In the genomic region with DNA sequence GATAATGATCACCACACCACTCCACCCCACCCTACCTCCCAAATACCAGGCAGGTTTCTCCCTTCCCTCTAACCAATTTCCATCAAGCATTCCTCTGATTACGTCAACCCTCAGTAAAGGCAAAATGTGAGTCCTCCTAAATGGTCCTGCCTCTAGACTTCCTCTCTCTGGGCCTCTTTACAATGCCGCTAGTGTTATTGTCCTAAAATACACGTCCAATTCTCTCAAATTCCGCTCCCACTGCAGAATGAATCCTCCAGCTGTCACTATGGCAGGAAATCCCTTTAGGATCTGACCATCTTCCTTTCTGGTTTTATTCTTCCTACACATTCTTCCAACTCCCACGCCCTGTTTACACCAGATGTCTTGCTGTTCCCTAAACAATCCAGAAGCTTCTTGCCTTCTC, we compare ENCODE assay signal across 2 cellular contexts.
TF ChIP-seq lines count a peak whose summit lies in the region.

No MANE protein-coding gene starts in this region.

TF ChIP-seq in IMR-90, 13 proteins besides CTCF, POLR2A, EP300 and RAD21:
- TF ChIP-seq MAFK (IDR thresholded peaks at IDR 0.05; ENCODE audit: low read depth, low read length): no peak
- TF ChIP-seq MAZ (IDR thresholded peaks at IDR 0.05; ENCODE audit: borderline replicate concordance, low read depth, low read length): no peak
- TF ChIP-seq, protein P1, sequence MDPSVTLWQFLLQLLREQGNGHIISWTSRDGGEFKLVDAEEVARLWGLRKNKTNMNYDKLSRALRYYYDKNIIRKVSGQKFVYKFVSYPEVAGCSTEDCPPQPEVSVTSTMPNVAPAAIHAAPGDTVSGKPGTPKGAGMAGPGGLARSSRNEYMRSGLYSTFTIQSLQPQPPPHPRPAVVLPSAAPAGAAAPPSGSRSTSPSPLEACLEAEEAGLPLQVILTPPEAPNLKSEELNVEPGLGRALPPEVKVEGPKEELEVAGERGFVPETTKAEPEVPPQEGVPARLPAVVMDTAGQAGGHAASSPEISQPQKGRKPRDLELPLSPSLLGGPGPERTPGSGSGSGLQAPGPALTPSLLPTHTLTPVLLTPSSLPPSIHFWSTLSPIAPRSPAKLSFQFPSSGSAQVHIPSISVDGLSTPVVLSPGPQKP (IDR thresholded peaks at IDR 0.05; ENCODE audit: borderline replicate concordance, low read depth, low read length): no peak
- TF ChIP-seq MXI1 (IDR thresholded peaks at IDR 0.05; ENCODE audit: borderline replicate concordance, low read depth, low read length): no peak
- no peak for TF ChIP-seq CEBPB (IDR thresholded peaks at IDR 0.05; ENCODE audit: low read depth, low read length)
- no peak for TF ChIP-seq RFX5 (IDR thresholded peaks at IDR 0.05; ENCODE audit: low read depth, low read length)
- no peak for TF ChIP-seq FOS (IDR thresholded peaks at IDR 0.05; ENCODE audit: low read depth, low read length)
- TF ChIP-seq, protein P2, sequence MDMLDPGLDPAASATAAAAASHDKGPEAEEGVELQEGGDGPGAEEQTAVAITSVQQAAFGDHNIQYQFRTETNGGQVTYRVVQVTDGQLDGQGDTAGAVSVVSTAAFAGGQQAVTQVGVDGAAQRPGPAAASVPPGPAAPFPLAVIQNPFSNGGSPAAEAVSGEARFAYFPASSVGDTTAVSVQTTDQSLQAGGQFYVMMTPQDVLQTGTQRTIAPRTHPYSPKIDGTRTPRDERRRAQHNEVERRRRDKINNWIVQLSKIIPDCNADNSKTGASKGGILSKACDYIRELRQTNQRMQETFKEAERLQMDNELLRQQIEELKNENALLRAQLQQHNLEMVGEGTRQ (IDR thresholded peaks at IDR 0.05; ENCODE audit: low read depth, low read length): no peak
- no peak for TF ChIP-seq NFE2L2 (IDR thresholded peaks at IDR 0.05; ENCODE audit: low read depth, low read length)
- TF ChIP-seq BHLHE40 (IDR thresholded peaks at IDR 0.05; ENCODE audit: low read depth, low read length): no peak
- no peak for TF ChIP-seq CHD1 (IDR thresholded peaks at IDR 0.05; ENCODE audit: low read depth, low read length)
- no peak for TF ChIP-seq RCOR1 (IDR thresholded peaks at IDR 0.05; ENCODE audit: insufficient replicate concordance, low read length)
- no peak for TF ChIP-seq SMC3 (IDR thresholded peaks at IDR 0.05; ENCODE audit: low read depth, low read length)

TF ChIP-seq in endothelial cell of umbilical vein, 7 proteins besides CTCF, POLR2A, EP300 and RAD21:
- no peak for TF ChIP-seq FOS (IDR thresholded peaks at IDR 0.05; ENCODE audit: borderline replicate concordance, insufficient read depth, low read length)
- TF ChIP-seq, protein P3, sequence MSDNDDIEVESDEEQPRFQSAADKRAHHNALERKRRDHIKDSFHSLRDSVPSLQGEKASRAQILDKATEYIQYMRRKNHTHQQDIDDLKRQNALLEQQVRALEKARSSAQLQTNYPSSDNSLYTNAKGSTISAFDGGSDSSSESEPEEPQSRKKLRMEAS (IDR thresholded peaks at IDR 0.05; ENCODE audit: insufficient read depth, insufficient read length): no peak
- TF ChIP-seq MYC (IDR thresholded peaks at IDR 0.05; ENCODE audit: low read depth, low read length): no peak
- no peak for TF ChIP-seq GATA2 (IDR thresholded peaks at IDR 0.05; ENCODE audit: insufficient read depth, insufficient read length, low read depth, low read length)
- TF ChIP-seq EZH2 (IDR thresholded peaks at IDR 0.05; ENCODE audit: borderline replicate concordance, low read depth, low read length, severe bottlenecking): no peak
- TF ChIP-seq JUN (IDR thresholded peaks at IDR 0.05; ENCODE audit: borderline replicate concordance, insufficient read depth, insufficient read length, low read depth): no peak
- TF ChIP-seq POLR2AphosphoS5 (IDR thresholded peaks at IDR 0.05; ENCODE audit: insufficient read depth, low read depth, low read length): no peak
